In genomic region chr17:2084766-2085647, GRCh38 we compare ENCODE assay signal across 8 cellular contexts. TPM values are rescaled to one million over a fixed set of nuclear protein-coding genes. Genes with fewer than 3 reads are reported as not detected.
DNase-seq lines count a peak whose midpoint lies in the region; ATAC-seq and TF ChIP-seq lines count a peak whose summit lies in the region.

No MANE protein-coding gene starts in this region.

- no peaks in the 10 kb centered on the region for H4K20me1 ChIP-seq in HCT116 (ENCODE audit: insufficient read depth)

- no peak for TF ChIP-seq POLR2A in HCT116 (IDR thresholded peaks at IDR 0.05; ENCODE audit: borderline replicate concordance, extremely low read depth, insufficient read depth, insufficient read length)

- peak overlapping the region; percentile 42 for H3K4me2 ChIP-seq in HCT116 (ENCODE audit: low read length)

- H3K36me3 Mint-ChIP-seq in stimulated activated effector memory CD8-positive, alpha-beta T cell treated with anti-CD3 and anti-CD28 coated beads, Interleukin-12 subunit alpha, Interleukin-12 subunit beta, amount 100 ng/mL, for 72 hours: peaks cover 46% of the 10 kb centered on the region

- CTCF ChIA-PET in HCT116 (lab: Charles Lee): no interaction called here

- H3K4me1 ChIP-seq in HCT116 (ENCODE audit: control insufficient read depth in 1 of 2, insufficient read depth in 2 of 2, low read length in 2 of 2): peaks cover 0 to 16% of the 10 kb centered on the region in 2 experiments; a peak in 1 of 4 replicates

- no peaks in the 10 kb centered on the region for H3K9me2 ChIP-seq in HCT116 (ENCODE audit: insufficient read depth)

- no peak for DNase-seq in HCT116 (ENCODE audit: low read depth, low spot score)
- peak; percentile 80 for DNase-seq in astrocyte of the spinal cord (ENCODE audit: low read depth, low spot score)
- DNase-seq in iris pigment epithelial cell (ENCODE audit: low read depth): peak; percentile 86
- DNase-seq in stimulated activated effector memory CD8-positive, alpha-beta T cell treated with anti-CD3 and anti-CD28 coated beads, Interleukin-12 subunit alpha, Interleukin-12 subunit beta, amount 100 ng/mL, for 72 hours (ENCODE audit: low spot score in 2 of 2): no peak
- no peak for DNase-seq in NCI-H2081 treated with DMSO at 0.1 percent for 48 hours (lab: John Stamatoyannopoulos, UW)
- no peak for DNase-seq in activated T-cell treated with anti-CD3 and anti-CD28 coated beads for 4 hours
- DNase-seq in stimulated activated CD4-positive, alpha-beta T cell treated with anti-CD3 and anti-CD28 coated beads, Interleukin-1b, Interleukin-23, amount 100 ng/mL, for 48 hours: no peak
- DNase-seq in NK-92 (lab: John Stamatoyannopoulos, UW; ENCODE audit: unreplicated experiment): no peak

- H3K4me3 Mint-ChIP-seq in stimulated activated effector memory CD8-positive, alpha-beta T cell treated with anti-CD3 and anti-CD28 coated beads, Interleukin-12 subunit alpha, Interleukin-12 subunit beta, amount 100 ng/mL, for 72 hours: no peak overlapping the region

- intact Hi-C loops in HCT116 (cut with micrococcal nuclease): no loop called here

- no TSS peak for BruUV-seq in HCT116 (replicated peaks; lab: Mats Ljungman, UMichigan)

- POLR2A ChIA-PET in HCT116 (lab: Charles Lee): no interaction called here

- H3K4me1 Mint-ChIP-seq in stimulated activated effector memory CD8-positive, alpha-beta T cell treated with anti-CD3 and anti-CD28 coated beads, Interleukin-12 subunit alpha, Interleukin-12 subunit beta, amount 100 ng/mL, for 72 hours: peaks cover 82% of the 10 kb centered on the region

- 0 out of 4 replicates have a peak, but pooled peaks cover 0 to 2% of the 10 kb centered on the region in 2 experiments for H3K36me3 ChIP-seq in HCT116 (ENCODE audit: control insufficient read depth in 1 of 2, insufficient read depth in 2 of 2, low read length in 2 of 2)

- H3K79me2 ChIP-seq in HCT116 (ENCODE audit: insufficient read depth, low read length): no peaks in the 10 kb centered on the region

- H3K9ac ChIP-seq in HCT116 (ENCODE audit: low read length): no peak overlapping the region

- ATAC-seq in HCT116: no peak; the same call in 1 of the 2 replicates
- ATAC-seq in stimulated activated effector memory CD8-positive, alpha-beta T cell treated with anti-CD3 and anti-CD28 coated beads, Interleukin-12 subunit alpha, Interleukin-12 subunit beta, amount 100 ng/mL, for 72 hours: no peak

- no peak overlapping the region for H3K27ac ChIP-seq in HCT116 (ENCODE audit: low read depth, low read length)

- in situ Hi-C loops in astrocyte of the spinal cord (cut with HindIII; ENCODE audit: low sequenced_read_pairs): no loop called here

- peak overlapping the region; percentile 33 for H3K27ac Mint-ChIP-seq in stimulated activated effector memory CD8-positive, alpha-beta T cell treated with anti-CD3 and anti-CD28 coated beads, Interleukin-12 subunit alpha, Interleukin-12 subunit beta, amount 100 ng/mL, for 72 hours

- no peak for TF ChIP-seq CTCF in HCT116 (IDR thresholded peaks at IDR 0.05 in 2 of 3, conservative IDR thresholded peaks at IDR 0.05 in 1 of 3; ENCODE audit: borderline replicate concordance in 1 of 3, insufficient read depth in 1 of 3, low read depth in 2 of 3, low read length in 2 of 3)
- TF ChIP-seq CTCF in astrocyte of the spinal cord (IDR thresholded peaks at IDR 0.05; ENCODE audit: low read depth, low read length): no peak

- H3K9me3 ChIP-seq in HCT116 (ENCODE audit: control insufficient read depth in 1 of 2, insufficient read depth in 1 of 2, low read depth in 1 of 2, low read length in 2 of 2): no peaks in the 10 kb centered on the region

- RAD21 ChIA-PET in HCT116 (lab: Charles Lee; ENCODE audit: low non-redundant PET in 1 of 2, low total read pairs in 2 of 2, uncharacterized antibody in 2 of 2, unreplicated experiment in 2 of 2): no interaction called here

- no peaks in the 10 kb centered on the region for H3K27me3 ChIP-seq in HCT116 (ENCODE audit: insufficient read depth, low read length)

- H2AFZ ChIP-seq in HCT116 (ENCODE audit: low read depth, low read length, poor library complexity, severe bottlenecking): no peak overlapping the region

- TF ChIP-seq RAD21 in HCT116 (IDR thresholded peaks at IDR 0.05; ENCODE audit: low read depth): no peak

- H3K4me3 ChIP-seq in HCT116 (replicated peaks in 1 of 2; ENCODE audit: low read depth in 1 of 2, low read length in 2 of 2) (no peak overlapping the region), astrocyte of the spinal cord (ENCODE audit: low read depth, low read length) (no peak overlapping the region)

- H3K9me3 Mint-ChIP-seq in stimulated activated effector memory CD8-positive, alpha-beta T cell treated with anti-CD3 and anti-CD28 coated beads, Interleukin-12 subunit alpha, Interleukin-12 subunit beta, amount 100 ng/mL, for 72 hours: no peaks in the 10 kb centered on the region

TF ChIP-seq in HCT116, 20 proteins besides CTCF, POLR2A, EP300 and RAD21:
- TF ChIP-seq EGR1 (IDR thresholded peaks at IDR 0.05; ENCODE audit: low read depth) (no peak), ELF1 (IDR thresholded peaks at IDR 0.05; ENCODE audit: borderline replicate concordance, low read depth) (no peak), EZH2phosphoT487 (IDR thresholded peaks at IDR 0.05; ENCODE audit: borderline replicate concordance) (no peak), REST (IDR thresholded peaks at IDR 0.05; ENCODE audit: low read depth) (no peak), MAX (IDR thresholded peaks at IDR 0.05) (no peak), ZBTB33 (IDR thresholded peaks at IDR 0.05; ENCODE audit: extremely low read depth, insufficient replicate concordance, low read length) (no peak), CEBPB (IDR thresholded peaks at IDR 0.05; ENCODE audit: low read depth) (no peak), TCF7L2 (IDR thresholded peaks at IDR 0.05; ENCODE audit: borderline replicate concordance, extremely low read depth, insufficient read depth, insufficient read length) (no peak)

RNA-seq across cellular contexts. Expression of gene HIC1, which starts 30.1 kb away (rescaled TPM):
- total RNA-seq in HCT116 (2021; ENCODE audit: unreplicated experiment): 0.64 TPM
- 0.21 and 0.52 TPM in 2 replicates for polyA plus RNA-seq in HCT116 (2012)

RNA-seq across cellular contexts. Expression of gene OVCA2, which starts 43.2 kb away (rescaled TPM):
- total RNA-seq in HCT116 (2021; ENCODE audit: unreplicated experiment): 27.3 TPM
- polyA plus RNA-seq in HCT116 (2012): 20.7 and 32.4 TPM in 2 replicates

RNA-seq across cellular contexts. Expression of gene DPH1, which starts 55.1 kb away (rescaled TPM):
- 47.2 TPM for total RNA-seq in HCT116 (2021; ENCODE audit: unreplicated experiment)
- 32.3 and 37.2 TPM in 2 replicates for polyA plus RNA-seq in HCT116 (2012)

RNA-seq across cellular contexts. Expression of gene RTN4RL1, which starts 59.9 kb away (rescaled TPM):
- 3.7 TPM for total RNA-seq in HCT116 (2021; ENCODE audit: unreplicated experiment)
- polyA plus RNA-seq in HCT116 (2012): 1.5 and 1.7 TPM in 2 replicates

Comparison
In these comparisons a context has a peak if more than half of its experiments do, and no peak if none do; other contexts are left out.
1. DNase-seq: peak in astrocyte of the spinal cord (single experiment) and iris pigment epithelial cell (single experiment); none in HCT116 (single experiment), stimulated activated effector memory CD8-positive, alpha-beta T cell treated with anti-CD3 and anti-CD28 coated beads, Interleukin-12 subunit alpha, Interleukin-12 subunit beta, amount 100 ng/mL, for 72 hours (0 of 2), NCI-H2081 treated with DMSO at 0.1 percent for 48 hours (single experiment), activated T-cell treated with anti-CD3 and anti-CD28 coated beads for 4 hours (single experiment), stimulated activated CD4-positive, alpha-beta T cell treated with anti-CD3 and anti-CD28 coated beads, Interleukin-1b, Interleukin-23, amount 100 ng/mL, for 48 hours (single experiment) and NK-92 (single experiment).